In the genomic region with DNA sequence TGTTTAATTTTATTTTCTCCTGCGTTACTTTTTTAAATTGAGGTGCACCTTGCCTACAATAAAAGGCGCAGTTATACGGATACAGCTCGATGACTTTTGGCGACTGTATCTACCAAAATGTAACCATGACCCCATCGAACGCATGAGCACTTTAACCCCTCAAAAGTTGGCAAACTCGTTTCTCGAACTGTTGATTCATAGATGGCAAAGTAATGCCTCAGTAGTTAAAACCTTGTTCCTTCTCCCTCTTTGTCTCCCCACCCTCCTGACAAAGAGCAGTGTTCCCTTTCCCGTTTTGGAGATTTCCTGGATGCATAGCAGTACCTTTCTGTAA, we compare ENCODE assay signal across 10 cellular contexts. TPM values are rescaled to one million over a fixed set of nuclear protein-coding genes. Genes with fewer than 3 reads are reported as not detected.
DNase-seq lines count a peak whose midpoint lies in the region; ATAC-seq and TF ChIP-seq lines count a peak whose summit lies in the region.
"Had no signal": no experiment of that assay in that cellular context is flagged by ENCODE, and none has a peak within 500 bp of the region (broad histone marks: within the 10 kb centered on the region; RNA-seq: fewer than 3 reads in every experiment).

No MANE protein-coding gene starts in this region.

- DNase-seq in DMS53 (lab: John Stamatoyannopoulos, UW) (peak; percentile 41), DMS53 treated with DMSO at 0.1 percent for 48 hours (lab: John Stamatoyannopoulos, UW; ENCODE audit: unreplicated experiment) (no peak), cardiac fibroblast (ENCODE audit: low read depth in 2 of 2) (no peak), left lobe of liver (ENCODE audit: low spot score) (no peak), NCI-H510A treated with DMSO at 0.1 percent for 48 hours (lab: John Stamatoyannopoulos, UW) (no peak)
- DNase-seq: 8988T; stimulated activated naive CD4-positive, alpha-beta T cell had no signal

- H3K36me3 Mint-ChIP-seq in stimulated activated memory B cell treated with anti-CD40 and anti-IgM and Interleukin-4, amounts not matched to agents 10 μg/mL and 1 μg/mL and 100 μg/mL, for 72 hours, result no peaks in the 10 kb centered on the region

- peak overlapping the region; percentile 64 for H3K4me3 Mint-ChIP-seq in stimulated activated memory B cell treated with anti-CD40 and anti-IgM and Interleukin-4, amounts not matched to agents 10 μg/mL and 1 μg/mL and 100 μg/mL, for 72 hours

- peak; percentile 34 for ATAC-seq in left lobe of liver
- no peak for ATAC-seq in stimulated activated memory B cell treated with anti-CD40 and anti-IgM and Interleukin-4, amounts not matched to agents 10 μg/mL and 1 μg/mL and 100 μg/mL, for 72 hours
- ATAC-seq in GM21717 (IDR thresholded peaks at IDR 0.05; ENCODE audit: unreplicated experiment), result no peak
- ATAC-seq in HG03520 (IDR thresholded peaks at IDR 0.05; ENCODE audit: unreplicated experiment), result no peak

- no peak for TF ChIP-seq CTCF in cardiac fibroblast (IDR thresholded peaks at IDR 0.05; ENCODE audit: low read depth, low read length)

- H3K27ac Mint-ChIP-seq in stimulated activated memory B cell treated with anti-CD40 and anti-IgM and Interleukin-4, amounts not matched to agents 10 μg/mL and 1 μg/mL and 100 μg/mL, for 72 hours, result no peak overlapping the region

- peaks cover 43% of the 10 kb centered on the region for H3K27me3 Mint-ChIP-seq in stimulated activated memory B cell treated with anti-CD40 and anti-IgM and Interleukin-4, amounts not matched to agents 10 μg/mL and 1 μg/mL and 100 μg/mL, for 72 hours

- peaks cover 21% of the 10 kb centered on the region for H3K4me1 Mint-ChIP-seq in stimulated activated memory B cell treated with anti-CD40 and anti-IgM and Interleukin-4, amounts not matched to agents 10 μg/mL and 1 μg/mL and 100 μg/mL, for 72 hours

- H3K9me3 Mint-ChIP-seq in stimulated activated memory B cell treated with anti-CD40 and anti-IgM and Interleukin-4, amounts not matched to agents 10 μg/mL and 1 μg/mL and 100 μg/mL, for 72 hours, result no peaks in the 10 kb centered on the region

- peak overlapping the region; percentile 35 to 49 for H3K4me3 ChIP-seq in cardiac fibroblast (replicated peaks in 1 of 2; ENCODE audit: low read depth in 2 of 2, low read length in 2 of 2)

RNA-seq across cellular contexts. Expression of a gene that starts 0.6 kb away (rescaled TPM):
- total RNA-seq in left lobe of liver, result 10.2 TPM

RNA-seq across cellular contexts. Expression of a gene that starts 16.1 kb away (rescaled TPM):
- 5.6 TPM for total RNA-seq in left lobe of liver
